Comparison of ENCODE assay signal across 27 cellular contexts in the genomic region with DNA sequence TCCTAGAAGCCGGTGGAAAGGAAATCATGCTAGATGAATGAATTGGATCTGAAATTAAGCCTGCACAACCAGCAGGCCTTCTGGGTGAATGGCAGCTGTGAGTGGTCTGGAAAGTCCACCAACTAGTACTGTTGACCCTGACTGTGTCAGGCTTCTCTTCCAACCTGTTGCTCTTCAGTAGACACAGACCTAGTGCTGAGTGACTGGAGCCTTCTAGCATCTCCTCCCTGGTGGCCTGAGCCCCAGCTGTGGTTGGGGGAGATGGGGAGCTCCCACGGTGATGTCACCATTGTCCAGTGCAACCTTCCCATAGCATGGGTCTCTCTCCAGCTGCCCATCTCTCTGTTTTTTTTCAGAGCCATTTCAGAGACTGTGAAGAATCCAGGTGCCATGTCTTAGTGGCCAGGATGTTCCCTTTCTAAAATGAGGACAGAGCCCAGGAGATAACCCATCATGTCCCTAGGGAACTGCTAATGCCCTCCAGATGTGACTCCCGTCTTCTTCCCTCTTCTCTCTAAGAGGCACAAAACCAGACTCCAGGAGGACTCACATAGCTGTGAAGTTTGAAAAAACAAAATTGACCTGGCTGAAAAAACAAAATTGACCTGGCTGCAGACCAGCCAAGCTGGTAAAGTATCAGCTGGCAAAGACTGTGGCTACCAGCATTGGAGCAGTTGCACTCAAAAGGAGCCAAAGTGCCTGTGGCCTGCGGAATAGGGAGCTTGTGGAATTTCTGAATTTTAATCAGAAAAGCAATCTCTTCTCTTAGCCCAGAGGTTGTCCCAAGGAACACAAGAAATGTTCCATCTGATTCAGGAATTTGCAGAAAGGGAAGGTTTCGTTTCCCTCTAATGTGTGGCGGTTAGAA.
DNase-seq lines count a peak whose midpoint lies in the region; ATAC-seq and TF ChIP-seq lines count a peak whose summit lies in the region.
"Had no signal": no experiment of that assay in that cellular context is flagged by ENCODE, and none has a peak within 500 bp of the region (broad histone marks: within the 10 kb centered on the region; RNA-seq: fewer than 3 reads in every experiment).

No MANE protein-coding gene starts in this region.

- H3K4me3 ChIP-seq in coronary artery = no peak overlapping the region
- no peak overlapping the region for H3K4me3 ChIP-seq in thyroid gland (replicated peaks in 1 of 3)
- H3K4me3 ChIP-seq: GM12878, K562, left lung, suprapubic skin, uterus had no signal

- ATAC-seq in Right ventricle myocardium superior (ENCODE audit: poor library complexity) = peak; percentile 30
- no peak for ATAC-seq in Right ventricle myocardium inferior
- ATAC-seq: activated CD4-positive, CD25-positive, alpha-beta regulatory T cell treated with anti-CD3 and anti-CD28 coated beads, Interleukin-2, amount 50 U/mL, for 24 hours; GM12878; K562; left lung had no signal

- H3K36me3 Mint-ChIP-seq in activated CD4-positive, alpha-beta T cell treated with anti-CD3 and anti-CD28 coated beads, Interleukin-2, amount 10 ng/mL, durations not matched to agents 24 days and 14 days (ENCODE audit: low read depth) = peaks cover 1% of the 10 kb centered on the region
- H3K36me3 Mint-ChIP-seq: CD4-positive, alpha-beta memory T cell had no signal

- TF ChIP-seq POLR2A in thyroid gland (IDR thresholded peaks at IDR 0.05) = no peak

- H3K4me1 Mint-ChIP-seq in activated CD4-positive, alpha-beta T cell treated with anti-CD3 and anti-CD28 coated beads, Interleukin-2, amount 10 ng/mL, durations not matched to agents 24 days and 14 days = peaks cover 3% of the 10 kb centered on the region
- H3K4me1 Mint-ChIP-seq: CD4-positive, alpha-beta memory T cell; nephron had no signal

- no peaks in the 10 kb centered on the region for H3K27me3 ChIP-seq in thyroid gland
- H3K27me3 ChIP-seq: left lung, suprapubic skin, uterus had no signal

- peaks cover 8% of the 10 kb centered on the region in 2 donors for H3K4me1 ChIP-seq in thyroid gland
- H3K4me1 ChIP-seq: left lung, suprapubic skin, uterus had no signal

- TF ChIP-seq CTCF in coronary artery (IDR thresholded peaks at IDR 0.05) (no peak), thyroid gland (IDR thresholded peaks at IDR 0.05) (no peak)

- H3K27me3 Mint-ChIP-seq in activated CD4-positive, alpha-beta T cell treated with anti-CD3 and anti-CD28 coated beads, Interleukin-2, amount 10 ng/mL, durations not matched to agents 24 days and 14 days = no peaks in the 10 kb centered on the region
- H3K27me3 Mint-ChIP-seq: CD4-positive, alpha-beta memory T cell had no signal

- no peaks in the 10 kb centered on the region for H3K9me3 ChIP-seq in thyroid gland
- H3K9me3 ChIP-seq: left lung, suprapubic skin, uterus had no signal

- intact Hi-C loops in Right ventricle myocardium superior (cut with DNase I) (no loop called here), Right ventricle myocardium inferior (cut with DNase I) (no loop called here), thyroid gland (cut with DNase I) (no loop called here)
- intact Hi-C loops in activated CD4-positive, alpha-beta T cell treated with anti-CD3 and anti-CD28 coated beads, Interleukin-2, amount 10 ng/mL, durations not matched to agents 24 days and 14 days (cut with micrococcal nuclease) = no loop called here

- no peak for DNase-seq in Right ventricle myocardium superior
- DNase-seq in Right ventricle myocardium inferior (ENCODE audit: missing footprints) = no peak
- DNase-seq in coronary artery (ENCODE audit: low spot score) = peak; percentile 55
- DNase-seq in islet precursor cell = peak; percentile 38
- peak; percentile 44 to 49 for DNase-seq in thyroid gland
- no peak for DNase-seq in activated CD4-positive, alpha-beta T cell treated with anti-CD3 and anti-CD28 coated beads, Interleukin-2, amount 10 ng/mL, durations not matched to agents 24 days and 14 days
- DNase-seq in NCI-H2081 treated with DMSO at 0.1 percent for 48 hours (lab: John Stamatoyannopoulos, UW) = no peak
- no peak for DNase-seq in cortex of kidney (lab: John Stamatoyannopoulos, UW)
- DNase-seq: 8988T; activated CD4-positive, alpha-beta T cell treated with anti-CD3 and anti-CD28 coated beads, Interleukin-2, amount 50 U/mL, for 48 hours; activated T-cell treated with anti-CD3 and anti-CD28 coated beads, Interleukin-2, amount 50 U/mL, for 48 hours; CD4-positive, alpha-beta memory T cell; cerebellar nuclear complex; left lung; NCI-H1048; NCI-H1694 treated with DMSO at 0.1 percent for 48 hours; NCI-H2171 treated with DMSO at 0.1 percent for 48 hours; NCI-H524 treated with DMSO at 0.1 percent for 48 hours; small intestine; stimulated activated naive CD4-positive, alpha-beta T cell treated with Interleukin-2 at 50 U/mL for 16 hours; T-helper 2 cell; uterus had no signal

- H3K9me3 Mint-ChIP-seq in activated CD4-positive, alpha-beta T cell treated with anti-CD3 and anti-CD28 coated beads, Interleukin-2, amount 10 ng/mL, durations not matched to agents 24 days and 14 days = no peaks in the 10 kb centered on the region
- H3K9me3 Mint-ChIP-seq: nephron had no signal

- H3K27ac Mint-ChIP-seq in activated CD4-positive, alpha-beta T cell treated with anti-CD3 and anti-CD28 coated beads, Interleukin-2, amount 10 ng/mL, durations not matched to agents 24 days and 14 days = no peak overlapping the region
- H3K27ac Mint-ChIP-seq: CD4-positive, alpha-beta memory T cell; nephron had no signal

- 78 to 88% methylated on average over 6 of the region's 6 CpGs for WGBS in thyroid gland, 2 donors

- no peak overlapping the region for H3K4me3 Mint-ChIP-seq in activated CD4-positive, alpha-beta T cell treated with anti-CD3 and anti-CD28 coated beads, Interleukin-2, amount 10 ng/mL, durations not matched to agents 24 days and 14 days
- H3K4me3 Mint-ChIP-seq: CD4-positive, alpha-beta memory T cell; nephron had no signal

- no peaks in the 10 kb centered on the region for H3K36me3 ChIP-seq in thyroid gland
- H3K36me3 ChIP-seq: uterus had no signal

- H3K27ac ChIP-seq in coronary artery = no peak overlapping the region
- H3K27ac ChIP-seq in thyroid gland = no peak overlapping the region
- H3K27ac ChIP-seq: left lung, suprapubic skin, uterus had no signal

Comparison
In these comparisons a context has a peak if more than half of its experiments do, and no peak if none do; other contexts are left out.
1. DNase-seq: peak in coronary artery (single experiment), islet precursor cell (single experiment) and thyroid gland (2 of 2); none in Right ventricle myocardium superior (single experiment), Right ventricle myocardium inferior (single experiment), activated CD4-positive, alpha-beta T cell treated with anti-CD3 and anti-CD28 coated beads, Interleukin-2, amount 10 ng/mL, durations not matched to agents 24 days and 14 days (single experiment), NCI-H2081 treated with DMSO at 0.1 percent for 48 hours (single experiment) and cortex of kidney (single experiment).